ENCODE assay signal across 24 cellular contexts in genomic region chr3:169362872-169363271, GRCh38.
DNase-seq lines count a peak whose midpoint lies in the region; ATAC-seq and TF ChIP-seq lines count a peak whose summit lies in the region.
"Had no signal": no experiment of that assay in that cellular context is flagged by ENCODE, and none has a peak within 500 bp of the region (broad histone marks: within the 10 kb centered on the region; RNA-seq: fewer than 3 reads in every experiment).

No MANE protein-coding gene starts in this region.

- H3K36me3 Mint-ChIP-seq in endodermal cell (ENCODE audit: low read depth): no peaks in the 10 kb centered on the region
- H3K36me3 Mint-ChIP-seq: activated naive CD4-positive, alpha-beta T cell treated with anti-CD3 and anti-CD28 coated beads, Interleukin-2, amount 10 ng/mL, durations not matched to agents 7 days and 5 days had no signal

- 92 to 100% methylated on average over 1 to 4 of the region's 4 CpGs for WGBS in endodermal cell (ENCODE audit: insufficient coverage in 1 of 2, insufficient read length in 1 of 2), 2 experiments
- 68 to 83% (median 71%) methylated on average over 4 of the region's 4 CpGs for WGBS in stomach, 5 donors
- 76% methylated on average over 4 of the region's 4 CpGs for WGBS in esophagus squamous epithelium, 2 donors

- no peak overlapping the region for H2AFZ ChIP-seq in PC-3 (ENCODE audit: low read length)

- TF ChIP-seq CTCF in PC-3 (conservative IDR thresholded peaks at IDR 0.05; ENCODE audit: low read depth, low read length): peak; percentile 58
- peak; percentile 12 for TF ChIP-seq CTCF in endodermal cell (conservative IDR thresholded peaks at IDR 0.05)
- no peak for TF ChIP-seq CTCF in stomach (IDR thresholded peaks at IDR 0.05)
- no peak for TF ChIP-seq CTCF in esophagus squamous epithelium (IDR thresholded peaks at IDR 0.05)

- H3K79me2 ChIP-seq in PC-3 (ENCODE audit: low read length): no peaks in the 10 kb centered on the region

- no peaks in the 10 kb centered on the region for H3F3A ChIP-seq in PC-3 (ENCODE audit: low read length, unreplicated experiment)

- BruUV-seq in PC-3 (replicated peaks; lab: Mats Ljungman, UMichigan): no TSS peak

- peak; percentile 54 for ATAC-seq in PC-3
- ATAC-seq: activated CD8-positive, alpha-beta T cell treated with anti-CD3 and anti-CD28 coated beads, Interleukin-2, amount 10 ng/mL, durations not matched to agents 7 days and 5 days; esophagus mucosa; gastroesophageal sphincter; right cardiac atrium; stimulated activated naive CD8-positive, alpha-beta T cell treated with anti-CD3 and anti-CD28 coated beads, Interleukin-15, amount 100 ng/mL, for 72 hours had no signal

- CTCF ChIA-PET in PC-3 (lab: Charles Lee): interaction anchor here (1.0 kb wide), 2 partner anchors 214 to 216 kb away, joined by 3 to 4 read pairs; no protein-coding TSS in a partner anchor

- POLR2A ChIA-PET in PC-3 (lab: Charles Lee; ENCODE audit: unreplicated experiment): no interaction called here

- H3K27ac ChIP-seq in PC-3 (ENCODE audit: low read length) (no peak overlapping the region), endodermal cell (ENCODE audit: low read depth, low read length) (peak overlapping the region; percentile 77), stomach (peak overlapping the region in 4 of 5 donors; percentile 30 to 63 (median 40)), esophagus squamous epithelium (no peak overlapping the region)
- H3K27ac ChIP-seq: 22Rv1, gastroesophageal sphincter, HL-60, RWPE1 had no signal

- no peak overlapping the region for H3K9ac ChIP-seq in PC-3 (ENCODE audit: low read length)
- no peak overlapping the region for H3K9ac ChIP-seq in endodermal cell (ENCODE audit: extremely low read depth, low read length, poor library complexity, severe bottlenecking)

- H3K4me1 ChIP-seq in PC-3 (ENCODE audit: insufficient read depth, low read length) (no peaks in the 10 kb centered on the region), endodermal cell (ENCODE audit: control insufficient read depth, insufficient read depth, low read length) (peaks cover 5% of the 10 kb centered on the region), stomach (peaks cover 14 to 46% (median 28%) of the 10 kb centered on the region in 4 donors), esophagus squamous epithelium (peaks cover 0 to 16% (median 0%) of the 10 kb centered on the region in 3 donors)
- H3K4me1 ChIP-seq: gastroesophageal sphincter had no signal

- H3K4me2 ChIP-seq in PC-3 (ENCODE audit: low read length): no peak overlapping the region

- TF ChIP-seq EP300 in stomach (IDR thresholded peaks at IDR 0.05): no peak

- no peaks in the 10 kb centered on the region for H3K9me3 ChIP-seq in PC-3 (ENCODE audit: low read length)
- no peaks in the 10 kb centered on the region for H3K9me3 ChIP-seq in endodermal cell (ENCODE audit: control insufficient read depth, low read length)
- no peaks in the 10 kb centered on the region for H3K9me3 ChIP-seq in stomach
- no peaks in the 10 kb centered on the region for H3K9me3 ChIP-seq in esophagus squamous epithelium
- H3K9me3 ChIP-seq: gastroesophageal sphincter, transverse colon had no signal

- intact Hi-C loops in PC-3 (cut with micrococcal nuclease): loop anchor here (1.0 to 2.0 kb wide), 2 partner anchors 145 to 214 kb away; no protein-coding TSS in a partner anchor
- intact Hi-C loops in stomach (cut with DNase I; ENCODE audit: low total_unique reads): no loop called here
- intact Hi-C loops in esophagus squamous epithelium (cut with DNase I): no loop called here

- no peaks in the 10 kb centered on the region for H4K20me1 ChIP-seq in PC-3 (ENCODE audit: low read length)

- H3K4me3 Mint-ChIP-seq in endodermal cell: no peak overlapping the region
- H3K4me3 Mint-ChIP-seq: activated CD8-positive, alpha-beta T cell treated with anti-CD3 and anti-CD28 coated beads, Interleukin-2, amount 10 ng/mL, durations not matched to agents 7 days and 5 days; activated naive CD4-positive, alpha-beta T cell treated with anti-CD3 and anti-CD28 coated beads, Interleukin-2, amount 10 ng/mL, durations not matched to agents 7 days and 5 days; stimulated activated naive CD8-positive, alpha-beta T cell treated with anti-CD3 and anti-CD28 coated beads, Interleukin-15, amount 100 ng/mL, for 72 hours had no signal

- H3K27ac Mint-ChIP-seq in endodermal cell: no peak overlapping the region
- H3K27ac Mint-ChIP-seq: activated CD8-positive, alpha-beta T cell treated with anti-CD3 and anti-CD28 coated beads, Interleukin-2, amount 10 ng/mL, durations not matched to agents 7 days and 5 days; activated naive CD4-positive, alpha-beta T cell treated with anti-CD3 and anti-CD28 coated beads, Interleukin-2, amount 10 ng/mL, durations not matched to agents 7 days and 5 days; stimulated activated naive CD8-positive, alpha-beta T cell treated with anti-CD3 and anti-CD28 coated beads, Interleukin-15, amount 100 ng/mL, for 72 hours had no signal

- DNase-seq in DMS 273 (lab: John Stamatoyannopoulos, UW; ENCODE audit: unreplicated experiment) (peak; percentile 50), DMS 273 treated with DMSO at 0.1 percent for 48 hours (lab: John Stamatoyannopoulos, UW) (no peak), PC-3 (peak; percentile 6), endodermal cell (no peak), stomach (no peak), esophagus squamous epithelium (lab: John Stamatoyannopoulos, UW) (no peak), NCI-H69 (lab: John Stamatoyannopoulos, UW) (no peak), NCI-H2081 treated with DMSO at 0.1 percent for 48 hours (lab: John Stamatoyannopoulos, UW) (no peak)
- DNase-seq: activated CD8-positive, alpha-beta T cell treated with anti-CD3 and anti-CD28 coated beads, Interleukin-2, amount 10 ng/mL, durations not matched to agents 7 days and 5 days; activated naive CD4-positive, alpha-beta T cell treated with anti-CD3 and anti-CD28 coated beads, Interleukin-2, amount 10 ng/mL, durations not matched to agents 7 days and 5 days; cerebellar nuclear complex; effector CD4-positive, alpha-beta T cell; NCI-H1436 treated with DMSO at 0.1 percent for 48 hours; NCI-H526 treated with DMSO at 0.1 percent for 48 hours; stimulated activated CD4-positive, alpha-beta T cell treated with anti-CD3 and anti-CD28 coated beads, Interleukin-4, amount 100 ng/mL, for 4 hours; stimulated activated naive CD8-positive, alpha-beta T cell treated with anti-CD3 and anti-CD28 coated beads, Interleukin-15, amount 100 ng/mL, for 72 hours; T-helper 9 cell had no signal

- H3K9me2 ChIP-seq in PC-3 (replicated peaks; ENCODE audit: low read length): no peaks in the 10 kb centered on the region

- H3K36me3 ChIP-seq in PC-3 (ENCODE audit: low read depth, low read length) (no peaks in the 10 kb centered on the region), endodermal cell (ENCODE audit: control insufficient read depth, insufficient read depth, low read length) (no peaks in the 10 kb centered on the region), stomach (no peaks in the 10 kb centered on the region), esophagus squamous epithelium (no peaks in the 10 kb centered on the region)
- H3K36me3 ChIP-seq: gastroesophageal sphincter, transverse colon had no signal

- TF ChIP-seq POLR2A in stomach (IDR thresholded peaks at IDR 0.05): no peak
- no peak for TF ChIP-seq POLR2A in esophagus squamous epithelium (IDR thresholded peaks at IDR 0.05)

- H3K27me3 ChIP-seq in PC-3 (ENCODE audit: low read length): no peaks in the 10 kb centered on the region
- no peaks in the 10 kb centered on the region for H3K27me3 ChIP-seq in endodermal cell (ENCODE audit: control insufficient read depth, insufficient read depth, low read length, poor library complexity, severe bottlenecking)
- no peaks in the 10 kb centered on the region for H3K27me3 ChIP-seq in stomach
- H3K27me3 ChIP-seq in esophagus squamous epithelium: no peaks in the 10 kb centered on the region
- H3K27me3 ChIP-seq: gastroesophageal sphincter, transverse colon had no signal

- peaks cover 2% of the 10 kb centered on the region for H3K27me3 Mint-ChIP-seq in endodermal cell (ENCODE audit: insufficient read depth)
- H3K27me3 Mint-ChIP-seq: activated naive CD4-positive, alpha-beta T cell treated with anti-CD3 and anti-CD28 coated beads, Interleukin-2, amount 10 ng/mL, durations not matched to agents 7 days and 5 days had no signal

- no peaks in the 10 kb centered on the region for H3K9me3 Mint-ChIP-seq in endodermal cell
- H3K9me3 Mint-ChIP-seq: activated naive CD4-positive, alpha-beta T cell treated with anti-CD3 and anti-CD28 coated beads, Interleukin-2, amount 10 ng/mL, durations not matched to agents 7 days and 5 days; stimulated activated naive CD8-positive, alpha-beta T cell treated with anti-CD3 and anti-CD28 coated beads, Interleukin-15, amount 100 ng/mL, for 72 hours had no signal

- peaks cover 13% of the 10 kb centered on the region for H3K4me1 Mint-ChIP-seq in endodermal cell
- H3K4me1 Mint-ChIP-seq: activated naive CD4-positive, alpha-beta T cell treated with anti-CD3 and anti-CD28 coated beads, Interleukin-2, amount 10 ng/mL, durations not matched to agents 7 days and 5 days; stimulated activated naive CD8-positive, alpha-beta T cell treated with anti-CD3 and anti-CD28 coated beads, Interleukin-15, amount 100 ng/mL, for 72 hours had no signal

- no peak overlapping the region for H3K4me3 ChIP-seq in PC-3 (ENCODE audit: low read length)
- H3K4me3 ChIP-seq in endodermal cell (ENCODE audit: low read length): no peak overlapping the region
- no peak overlapping the region for H3K4me3 ChIP-seq in stomach
- no peak overlapping the region for H3K4me3 ChIP-seq in esophagus squamous epithelium
- H3K4me3 ChIP-seq: gastroesophageal sphincter, transverse colon had no signal

Comparison
In these comparisons a context has a peak if more than half of its experiments do, and no peak if none do; other contexts are left out.
1. DNase-seq: peak in DMS 273 (single experiment) and PC-3 (single experiment); none in DMS 273 treated with DMSO at 0.1 percent for 48 hours (single experiment), endodermal cell (single experiment), stomach (single experiment), esophagus squamous epithelium (single experiment), NCI-H69 (single experiment) and NCI-H2081 treated with DMSO at 0.1 percent for 48 hours (single experiment).
2. H3K27ac ChIP-seq: peak in endodermal cell (single experiment) and stomach (4 of 5); none in PC-3 (single experiment) and esophagus squamous epithelium (0 of 4).
3. CTCF ChIP-seq: peak in PC-3 (single experiment) and endodermal cell (single experiment); none in stomach (0 of 7) and esophagus squamous epithelium (0 of 6).